In genomic region chr5:177006265-177006972, GRCh38 we compare ENCODE assay signal across 8 cellular contexts. TPM values are rescaled to one million over a fixed set of nuclear protein-coding genes. Genes with fewer than 3 reads are reported as not detected.
DNase-seq lines count a peak whose midpoint lies in the region; ATAC-seq and TF ChIP-seq lines count a peak whose summit lies in the region.

Gene UIMC1 (minus strand): TSS chr5:177006779. CDS start chr5:176982615, 24,164 bp downstream.

- ATAC-seq in GM18861 (IDR thresholded peaks at IDR 0.05; ENCODE audit: unreplicated experiment): peak; percentile 58
- peak; percentile 72 for ATAC-seq in HG03097 (IDR thresholded peaks at IDR 0.05; ENCODE audit: low FRiP score, unreplicated experiment)

- in situ Hi-C loops in T47D (cut with HindIII; ENCODE audit: low pct_unique_long_range_greater_than_20kb, low sequenced_read_pairs): no loop called here

- H3K9ac ChIP-seq in iPS-18a (ENCODE audit: low read length): peak within 1 kb of the TSS; percentile 90
- H3K9ac ChIP-seq in skeletal muscle satellite cell (ENCODE audit: low read depth, low read length): peak within 1 kb of the TSS; percentile 93

- no peaks in the 10 kb centered on the region for H3K36me3 ChIP-seq in iPS-18a (ENCODE audit: control insufficient read depth, low read depth, low read length)
- peaks cover 4% of the 10 kb centered on the region for H3K36me3 ChIP-seq in skeletal muscle satellite cell (ENCODE audit: insufficient read depth, low read length)

- H3K27ac ChIP-seq in VCaP (peak within 1 kb of the TSS; percentile 96), iPS-18a (ENCODE audit: low read length) (peak within 1 kb of the TSS; percentile 71)

- H3K27me3 ChIP-seq in iPS-18a (ENCODE audit: control insufficient read depth, insufficient read depth, low read length) (no peaks in the 10 kb centered on the region), skeletal muscle satellite cell (ENCODE audit: control insufficient read depth, insufficient read depth, low read length) (no peaks in the 10 kb centered on the region)

- DNase-seq in 8988T (peak; percentile 71), NCI-H2196 treated with DMSO at 0.1 percent for 48 hours (lab: John Stamatoyannopoulos, UW; ENCODE audit: unreplicated experiment) (peak; percentile 74), T47D (ENCODE audit: low read depth in 1 of 2, low spot score in 1 of 2) (peak; percentile 64 to 96)

- H3K4me3 ChIP-seq in iPS-18a (ENCODE audit: low read length) (peak within 1 kb of the TSS; percentile 58), skeletal muscle satellite cell (ENCODE audit: low read length) (peak within 1 kb of the TSS; percentile 94)

- H3K4me1 ChIP-seq in iPS-18a (ENCODE audit: control insufficient read depth, low read depth, low read length) (peaks cover 9% of the 10 kb centered on the region), skeletal muscle satellite cell (ENCODE audit: control insufficient read depth, insufficient read depth, low read length) (peaks cover 14% of the 10 kb centered on the region)

- no peak for TF ChIP-seq CTCF in VCaP (conservative IDR thresholded peaks at IDR 0.05)

- no peaks in the 10 kb centered on the region for H3K9me3 ChIP-seq in iPS-18a (ENCODE audit: control insufficient read depth, low read depth, low read length)
- no peaks in the 10 kb centered on the region for H3K9me3 ChIP-seq in skeletal muscle satellite cell (replicated peaks; ENCODE audit: low read length)

- peak within 1 kb of the TSS; percentile 87 for H3K4me2 ChIP-seq in skeletal muscle satellite cell (ENCODE audit: low read length)

RNA-seq across cellular contexts. Expression of gene UIMC1, which starts in this region (rescaled TPM):
- total RNA-seq in skeletal muscle satellite cell (2012; rRNA removed): 17.7 and 24.3 TPM in 2 replicates

Comparison
In these comparisons a context has a peak if more than half of its experiments do, and no peak if none do; other contexts are left out.
1. Peak in every context shown above with its lines: DNase-seq, ATAC-seq, H3K4me3 ChIP-seq and H3K27ac ChIP-seq.